9 cellular contexts compared by ENCODE assay signal in genomic region chr17:59848778-59849177, GRCh38. TPM values are rescaled to one million over a fixed set of nuclear protein-coding genes. Genes with fewer than 3 reads are reported as not detected.
DNase-seq lines count a peak whose midpoint lies in the region; ATAC-seq, FAIRE-seq and TF ChIP-seq lines count a peak whose summit lies in the region.
"Had no signal": no experiment of that assay in that cellular context is flagged by ENCODE, and none has a peak within 500 bp of the region (broad histone marks: within the 10 kb centered on the region; RNA-seq: fewer than 3 reads in every experiment).

No MANE protein-coding gene starts in this region.

- peak in 1 of 2 experiments; percentile 20; a peak in 2 of 4 replicates for TF ChIP-seq EP300 in HepG2 (IDR thresholded peaks at IDR 0.05; ENCODE audit: low read depth in 2 of 2, low read length in 2 of 2)
- peak; percentile 19; the same call in 1 of the 2 replicates for TF ChIP-seq EP300 in HepG2 (CRISPR knock-in tag; IDR thresholded peaks at IDR 0.05; ENCODE audit: borderline replicate concordance)

- POLR2A ChIA-PET in HepG2 (lab: Yijun Ruan, JAX), result interaction anchor here (0.6 to 20.0 kb wide), 7 partner anchors 8 to 141 kb away, joined by 3 to 501 read pairs (median 4); partner anchors contain the start of genes PTRH2 and VMP1

- TF ChIP-seq CTCF in HepG2 (CRISPR knock-in tag; IDR thresholded peaks at IDR 0.05), result 0 out of 2 replicates have a peak, but pooled peaks have one; percentile 12
- no peak for TF ChIP-seq CTCF in omental fat pad (IDR thresholded peaks at IDR 0.05)
- TF ChIP-seq CTCF in BE2C (IDR thresholded peaks at IDR 0.05; ENCODE audit: low read depth, low read length), result no peak

- no peaks in the 10 kb centered on the region for H4K20me1 ChIP-seq in HepG2 (ENCODE audit: insufficient read depth, low read length)

- no peak overlapping the region for H2AFZ ChIP-seq in HepG2 (ENCODE audit: low read length)

- no TSS peak for BruUV-seq in HepG2 (replicated peaks; lab: Mats Ljungman, UMichigan)

- H3K36me3 Mint-ChIP-seq in activated T-helper 17 cell treated with anti-CD3 and anti-CD28 coated beads, Interleukin-2, amount 50 U/mL, for 72 hours (ENCODE audit: low read depth), result peaks cover 10% of the 10 kb centered on the region

- ATAC-seq in HG02981 (IDR thresholded peaks at IDR 0.05; ENCODE audit: unreplicated experiment) (peak; percentile 32), HepG2 (peak; percentile 7; the same call in 2 of the 3 replicates), omental fat pad (ENCODE audit: low FRiP score) (no peak)
- peak; percentile 51 for ATAC-seq in activated T-helper 17 cell treated with anti-CD3 and anti-CD28 coated beads, Interleukin-2, amount 50 U/mL, for 72 hours (replicated peaks)

- peak overlapping the region; percentile 73 for H3K4me3 Mint-ChIP-seq in activated T-helper 17 cell treated with anti-CD3 and anti-CD28 coated beads, Interleukin-2, amount 50 U/mL, for 72 hours

- peak; percentile 63 for DNase-seq in GF-D8 (lab: John Stamatoyannopoulos, UW)
- peak; percentile 75 for DNase-seq in HepG2 (ENCODE audit: low spot score)
- no peak for DNase-seq in omental fat pad (ENCODE audit: low spot score)
- no peak for DNase-seq in BE2C
- no peak for DNase-seq in ureter (ENCODE audit: low spot score)
- no peak for DNase-seq in DMS 273 (lab: John Stamatoyannopoulos, UW; ENCODE audit: unreplicated experiment)

- peak overlapping the region; percentile 38 for H3K4me2 ChIP-seq in HepG2 (ENCODE audit: low read depth, low read length)

- in situ Hi-C loops in HepG2 (cut with HindIII; ENCODE audit: extremely low pct_ligation_motif_present, low pct_unique_long_range_greater_than_20kb), result no loop called here

- H3K27me3 ChIP-seq in HepG2 (ENCODE audit: control insufficient read depth in 1 of 2, insufficient read depth in 2 of 2, low read length in 2 of 2) (no peaks in the 10 kb centered on the region), BE2C (no peaks in the 10 kb centered on the region)

- TF ChIP-seq RAD21 in HepG2 (CRISPR knock-in tag; IDR thresholded peaks at IDR 0.05), result no peak

- TF ChIP-seq POLR2A in HepG2 (IDR thresholded peaks at IDR 0.05; ENCODE audit: insufficient read depth in 1 of 2, low read depth in 2 of 2, low read length in 2 of 2), result no peak

- H3K27ac ChIP-seq in HepG2 (ENCODE audit: extremely low read length, insufficient read depth, low read length), result peak overlapping the region; percentile 48

- intact Hi-C loops in HepG2 (cut with micrococcal nuclease; ENCODE audit: unreplicated experiment), result loop anchor here (5.0 kb wide), 1 partner anchor 44 kb away; the partner anchor contains the start of genes RPS6KB1 and TUBD1

- H3K27ac Mint-ChIP-seq in activated T-helper 17 cell treated with anti-CD3 and anti-CD28 coated beads, Interleukin-2, amount 50 U/mL, for 72 hours, result peak overlapping the region; percentile 100

- H3K9ac ChIP-seq in HepG2 (ENCODE audit: insufficient read depth, low read depth, low read length), result peak overlapping the region; percentile 32

- peaks cover under 1% of the 10 kb centered on the region for H3K79me2 ChIP-seq in HepG2 (ENCODE audit: insufficient read depth, low read length)

- 35% methylated on average over 7 of the region's 7 CpGs for WGBS in HepG2 (ENCODE audit: low lambda C conversion rate)

- peaks cover 39% of the 10 kb centered on the region for H3K4me1 Mint-ChIP-seq in activated T-helper 17 cell treated with anti-CD3 and anti-CD28 coated beads, Interleukin-2, amount 50 U/mL, for 72 hours

- H3K36me3 ChIP-seq in HepG2 (replicated peaks in 1 of 2; ENCODE audit: control insufficient read depth in 1 of 2, insufficient read depth in 2 of 2, low read length in 2 of 2) (no peaks in the 10 kb centered on the region), BE2C (no peaks in the 10 kb centered on the region)

- no peaks in the 10 kb centered on the region for H3K9me3 Mint-ChIP-seq in activated T-helper 17 cell treated with anti-CD3 and anti-CD28 coated beads, Interleukin-2, amount 50 U/mL, for 72 hours

- no peaks in the 10 kb centered on the region for H3K9me3 ChIP-seq in HepG2 (ENCODE audit: low read length)
- no peaks in the 10 kb centered on the region; the same call in 1 of the 2 replicates for H3K9me3 ChIP-seq in BE2C

- no peaks in the 10 kb centered on the region for H3K27me3 Mint-ChIP-seq in activated T-helper 17 cell treated with anti-CD3 and anti-CD28 coated beads, Interleukin-2, amount 50 U/mL, for 72 hours

- peaks cover 95% of the 10 kb centered on the region for H3K4me1 ChIP-seq in HepG2 (ENCODE audit: insufficient read depth, low read length)
- H3K4me1 ChIP-seq in BE2C, result no peaks in the 10 kb centered on the region

- no peak for FAIRE-seq in HepG2 (lab: Jason Lieb, UNC)
- FAIRE-seq: endothelial cell of umbilical vein had no signal

- CTCF ChIA-PET in HepG2 (lab: Yijun Ruan, JAX; ENCODE audit: low intra/inter-chr PET ratio, low total read pairs), result no interaction called here

- H3K4me3 ChIP-seq in HepG2 (replicated peaks in 1 of 3; ENCODE audit: insufficient read depth in 1 of 3, low read depth in 2 of 3, low read length in 3 of 3), result no peak overlapping the region; a peak in 1 of 6 replicates
- H3K4me3 ChIP-seq in BE2C (ENCODE audit: low read depth, low read length), result no peak overlapping the region

TF ChIP-seq in HepG2, 621 proteins besides CTCF, POLR2A, EP300 and RAD21 (continues in another document):
- no peak for TF ChIP-seq ZSCAN9 (CRISPR knock-in tag; IDR thresholded peaks at IDR 0.05; ENCODE audit: borderline replicate concordance)
- TF ChIP-seq ZSCAN31 (CRISPR knock-in tag; IDR thresholded peaks at IDR 0.05; ENCODE audit: low read depth), result no peak
- peak; percentile 31; the same call in 1 of the 2 replicates for TF ChIP-seq ZNF652 (CRISPR knock-in tag; IDR thresholded peaks at IDR 0.05; ENCODE audit: borderline replicate concordance, low read depth)
- no peak for TF ChIP-seq FOXJ3 (CRISPR knock-in tag; IDR thresholded peaks at IDR 0.05; ENCODE audit: borderline replicate concordance)

RNA-seq across cellular contexts. Expression of gene TUBD1, which starts 44.0 kb away (rescaled TPM):
- 10 to 100 TPM; 12.8 to 18.1 TPM for total RNA-seq in activated T-helper 17 cell treated with anti-CD3 and anti-CD28 coated beads, Interleukin-2, amount 50 U/mL, for 72 hours
- total RNA-seq in HepG2 (2016; rRNA removed; fragmentation: Illumina TruSeq; extraction: Trizol) (25.9 and 38.7 TPM in 2 replicates), omental fat pad (10 to 100 TPM in 1 of 4 donors, 1 to 10 TPM in 3; 5.3 to 14.5 (median 7.2) TPM), ureter (9.4 TPM)
- 20.1 and 20.5 TPM in 2 replicates for total RNA-seq in HepG2 (2016; cell fraction: cytosol; rRNA removed; fragmentation: Illumina TruSeq; extraction: Trizol; ENCODE audit: low read depth)
- 28.3 and 37.1 TPM in 2 replicates for total RNA-seq in HepG2 (2016; cell fraction: insoluble cytoplasmic fraction; rRNA removed; fragmentation: Illumina TruSeq; extraction: Trizol)
- total RNA-seq in HepG2 (2016; cell fraction: membrane; rRNA removed; fragmentation: Illumina TruSeq; extraction: Trizol), result 26.6 and 28.2 TPM in 2 replicates
- total RNA-seq in HepG2 (2016; cell fraction: nucleus; rRNA removed; fragmentation: Illumina TruSeq; extraction: Trizol), result 12.1 and 17.0 TPM in 2 replicates
- 14.0 and 18.2 TPM in 2 replicates for polyA plus RNA-seq in HepG2 (2011; rRNA removed)
- polyA plus RNA-seq in HepG2 (2011; cell fraction: cytosol; rRNA removed), result 9.3 and 14.8 TPM in 2 replicates
- polyA plus RNA-seq in HepG2 (2011; cell fraction: nucleus; rRNA removed), result 4.8 and 5.8 TPM in 2 replicates
- 21.1 and 22.1 TPM in 2 replicates for polyA plus RNA-seq in HepG2 (2012)
- 6.2 and 9.4 TPM in 2 replicates for polyA plus RNA-seq in HepG2 (2016; cell fraction: cytosol; fragmentation: Illumina TruSeq; extraction: Trizol; ENCODE audit: low read depth)
- 31.1 and 38.5 TPM in 2 replicates for polyA plus RNA-seq in HepG2 (2016; cell fraction: insoluble cytoplasmic fraction; fragmentation: Illumina TruSeq; extraction: Trizol; ENCODE audit: low read depth)
- polyA plus RNA-seq in HepG2 (2016; cell fraction: membrane; fragmentation: Illumina TruSeq; extraction: Trizol; ENCODE audit: low read depth), result 13.5 and 16.0 TPM in 2 replicates
- 17.6 and 25.2 TPM in 2 replicates for polyA plus RNA-seq in HepG2 (2016; cell fraction: nucleus; fragmentation: Illumina TruSeq; extraction: Trizol; ENCODE audit: insufficient read depth, low read depth)
- 20.7 and 40.9 TPM in 2 replicates for polyA minus RNA-seq in HepG2 (2011; rRNA and poly(A)+ RNA removed; ENCODE audit: low replicate concordance)
- 8.2 and 12.0 TPM in 2 replicates for polyA minus RNA-seq in HepG2 (2011; cell fraction: cytosol; rRNA and poly(A)+ RNA removed)
- polyA minus RNA-seq in HepG2 (2011; cell fraction: nucleus; rRNA and poly(A)+ RNA removed), result 26.5 and 31.5 TPM in 2 replicates
- 6.3 TPM for polyA plus RNA-seq in BE2C (2012; ENCODE audit: insufficient read depth, insufficient read length, low read depth)

RNA-seq across cellular contexts. Expression of gene RPS6KB1, which starts 44.1 kb away (rescaled TPM):
- total RNA-seq in activated T-helper 17 cell treated with anti-CD3 and anti-CD28 coated beads, Interleukin-2, amount 50 U/mL, for 72 hours, result 10 to 100 TPM; 55.2 to 79.8 TPM
- 42.2 and 44.3 TPM in 2 replicates for total RNA-seq in HepG2 (2016; rRNA removed; fragmentation: Illumina TruSeq; extraction: Trizol)
- total RNA-seq in HepG2 (2016; cell fraction: cytosol; rRNA removed; fragmentation: Illumina TruSeq; extraction: Trizol; ENCODE audit: low read depth), result 12.7 and 14.4 TPM in 2 replicates
- 42.8 and 47.7 TPM in 2 replicates for total RNA-seq in HepG2 (2016; cell fraction: insoluble cytoplasmic fraction; rRNA removed; fragmentation: Illumina TruSeq; extraction: Trizol)
- 13.4 and 15.4 TPM in 2 replicates for total RNA-seq in HepG2 (2016; cell fraction: membrane; rRNA removed; fragmentation: Illumina TruSeq; extraction: Trizol)
- total RNA-seq in HepG2 (2016; cell fraction: nucleus; rRNA removed; fragmentation: Illumina TruSeq; extraction: Trizol), result 37.6 and 39.2 TPM in 2 replicates
- polyA plus RNA-seq in HepG2 (2011; rRNA removed), result 16.5 and 19.9 TPM in 2 replicates
- polyA plus RNA-seq in HepG2 (2011; cell fraction: cytosol; rRNA removed), result 6.6 and 10.9 TPM in 2 replicates
- polyA plus RNA-seq in HepG2 (2011; cell fraction: nucleus; rRNA removed), result 15.6 and 21.2 TPM in 2 replicates
- polyA plus RNA-seq in HepG2 (2012), result 30.9 and 32.5 TPM in 2 replicates
- 2.8 and 3.4 TPM in 2 replicates for polyA plus RNA-seq in HepG2 (2016; cell fraction: cytosol; fragmentation: Illumina TruSeq; extraction: Trizol; ENCODE audit: low read depth)
- polyA plus RNA-seq in HepG2 (2016; cell fraction: insoluble cytoplasmic fraction; fragmentation: Illumina TruSeq; extraction: Trizol; ENCODE audit: low read depth), result 43.5 and 47.4 TPM in 2 replicates
- 7.6 and 9.0 TPM in 2 replicates for polyA plus RNA-seq in HepG2 (2016; cell fraction: membrane; fragmentation: Illumina TruSeq; extraction: Trizol; ENCODE audit: low read depth)
- 56.0 and 56.9 TPM in 2 replicates for polyA plus RNA-seq in HepG2 (2016; cell fraction: nucleus; fragmentation: Illumina TruSeq; extraction: Trizol; ENCODE audit: insufficient read depth, low read depth)
- 6.7 and 16.4 TPM in 2 replicates for polyA minus RNA-seq in HepG2 (2011; rRNA and poly(A)+ RNA removed; ENCODE audit: low replicate concordance)
- 17.8 and 17.9 TPM in 2 replicates for polyA minus RNA-seq in HepG2 (2011; cell fraction: cytosol; rRNA and poly(A)+ RNA removed)
- polyA minus RNA-seq in HepG2 (2011; cell fraction: nucleus; rRNA and poly(A)+ RNA removed), result 61.5 and 91.5 TPM in 2 replicates
- total RNA-seq in omental fat pad, result 10 to 100 TPM; 30.6 to 56.3 (median 35.4) TPM
- polyA plus RNA-seq in BE2C (2012; ENCODE audit: insufficient read depth, insufficient read length, low read depth), result 30.9 TPM
- total RNA-seq in ureter, result 46.8 TPM

Comparison
In these comparisons a context has a peak if more than half of its experiments do, and no peak if none do; other contexts are left out.
1. DNase-seq: peak in GF-D8 (single experiment) and HepG2 (single experiment); none in omental fat pad (single experiment), BE2C (single experiment), ureter (single experiment) and DMS 273 (single experiment).